Comparison of ENCODE assay signal across 1 cellular context in genomic region chr1:192709544-192709943, GRCh38.
TF ChIP-seq lines count a peak whose summit lies in the region.

No MANE protein-coding gene starts in this region.

TF ChIP-seq in GM23338, 12 proteins besides CTCF, POLR2A, EP300 and RAD21 (continued from another document):
- no peak for TF ChIP-seq REST (IDR thresholded peaks at IDR 0.05; ENCODE audit: unreplicated experiment)
- no peak for TF ChIP-seq ZNF331 (CRISPR knock-in tag; IDR thresholded peaks at IDR 0.05; ENCODE audit: low read depth)
- TF ChIP-seq, protein P1, sequence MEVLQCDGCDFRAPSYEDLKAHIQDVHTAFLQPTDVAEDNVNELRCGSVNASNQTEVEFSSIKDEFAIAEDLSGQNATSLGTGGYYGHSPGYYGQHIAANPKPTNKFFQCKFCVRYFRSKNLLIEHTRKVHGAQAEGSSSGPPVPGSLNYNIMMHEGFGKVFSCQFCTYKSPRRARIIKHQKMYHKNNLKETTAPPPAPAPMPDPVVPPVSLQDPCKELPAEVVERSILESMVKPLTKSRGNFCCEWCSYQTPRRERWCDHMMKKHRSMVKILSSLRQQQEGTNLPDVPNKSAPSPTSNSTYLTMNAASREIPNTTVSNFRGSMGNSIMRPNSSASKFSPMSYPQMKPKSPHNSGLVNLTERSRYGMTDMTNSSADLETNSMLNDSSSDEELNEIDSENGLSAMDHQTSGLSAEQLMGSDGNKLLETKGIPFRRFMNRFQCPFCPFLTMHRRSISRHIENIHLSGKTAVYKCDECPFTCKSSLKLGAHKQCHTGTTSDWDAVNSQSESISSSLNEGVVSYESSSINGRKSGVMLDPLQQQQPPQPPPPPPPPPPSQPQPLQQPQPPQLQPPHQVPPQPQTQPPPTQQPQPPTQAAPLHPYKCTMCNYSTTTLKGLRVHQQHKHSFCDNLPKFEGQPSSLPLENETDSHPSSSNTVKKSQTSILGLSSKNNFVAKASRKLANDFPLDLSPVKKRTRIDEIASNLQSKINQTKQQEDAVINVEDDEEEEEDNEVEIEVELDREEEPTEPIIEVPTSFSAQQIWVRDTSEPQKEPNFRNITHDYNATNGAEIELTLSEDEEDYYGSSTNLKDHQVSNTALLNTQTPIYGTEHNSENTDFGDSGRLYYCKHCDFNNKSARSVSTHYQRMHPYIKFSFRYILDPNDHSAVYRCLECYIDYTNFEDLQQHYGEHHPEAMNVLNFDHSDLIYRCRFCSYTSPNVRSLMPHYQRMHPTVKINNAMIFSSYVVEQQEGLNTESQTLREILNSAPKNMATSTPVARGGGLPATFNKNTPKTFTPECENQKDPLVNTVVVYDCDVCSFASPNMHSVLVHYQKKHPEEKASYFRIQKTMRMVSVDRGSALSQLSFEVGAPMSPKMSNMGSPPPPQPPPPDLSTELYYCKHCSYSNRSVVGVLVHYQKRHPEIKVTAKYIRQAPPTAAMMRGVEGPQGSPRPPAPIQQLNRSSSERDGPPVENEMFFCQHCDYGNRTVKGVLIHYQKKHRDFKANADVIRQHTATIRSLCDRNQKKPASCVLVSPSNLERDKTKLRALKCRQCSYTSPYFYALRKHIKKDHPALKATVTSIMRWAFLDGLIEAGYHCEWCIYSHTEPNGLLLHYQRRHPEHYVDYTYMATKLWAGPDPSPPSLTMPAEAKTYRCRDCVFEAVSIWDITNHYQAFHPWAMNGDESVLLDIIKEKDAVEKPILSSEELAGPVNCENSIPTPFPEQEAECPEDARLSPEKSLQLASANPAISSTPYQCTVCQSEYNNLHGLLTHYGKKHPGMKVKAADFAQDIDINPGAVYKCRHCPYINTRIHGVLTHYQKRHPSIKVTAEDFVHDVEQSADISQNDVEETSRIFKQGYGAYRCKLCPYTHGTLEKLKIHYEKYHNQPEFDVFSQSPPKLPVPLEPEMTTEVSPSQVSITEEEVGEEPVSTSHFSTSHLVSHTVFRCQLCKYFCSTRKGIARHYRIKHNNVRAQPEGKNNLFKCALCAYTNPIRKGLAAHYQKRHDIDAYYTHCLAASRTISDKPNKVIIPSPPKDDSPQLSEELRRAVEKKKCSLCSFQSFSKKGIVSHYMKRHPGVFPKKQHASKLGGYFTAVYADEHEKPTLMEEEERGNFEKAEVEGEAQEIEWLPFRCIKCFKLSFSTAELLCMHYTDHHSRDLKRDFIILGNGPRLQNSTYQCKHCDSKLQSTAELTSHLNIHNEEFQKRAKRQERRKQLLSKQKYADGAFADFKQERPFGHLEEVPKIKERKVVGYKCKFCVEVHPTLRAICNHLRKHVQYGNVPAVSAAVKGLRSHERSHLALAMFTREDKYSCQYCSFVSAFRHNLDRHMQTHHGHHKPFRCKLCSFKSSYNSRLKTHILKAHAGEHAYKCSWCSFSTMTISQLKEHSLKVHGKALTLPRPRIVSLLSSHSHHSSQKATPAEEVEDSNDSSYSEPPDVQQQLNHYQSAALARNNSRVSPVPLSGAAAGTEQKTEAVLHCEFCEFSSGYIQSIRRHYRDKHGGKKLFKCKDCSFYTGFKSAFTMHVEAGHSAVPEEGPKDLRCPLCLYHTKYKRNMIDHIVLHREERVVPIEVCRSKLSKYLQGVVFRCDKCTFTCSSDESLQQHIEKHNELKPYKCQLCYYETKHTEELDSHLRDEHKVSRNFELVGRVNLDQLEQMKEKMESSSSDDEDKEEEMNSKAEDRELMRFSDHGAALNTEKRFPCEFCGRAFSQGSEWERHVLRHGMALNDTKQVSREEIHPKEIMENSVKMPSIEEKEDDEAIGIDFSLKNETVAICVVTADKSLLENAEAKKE (CRISPR knock-in tag; IDR thresholded peaks at IDR 0.05): no peak
- TF ChIP-seq NANOG (IDR thresholded peaks at IDR 0.05; ENCODE audit: borderline replicate concordance): no peak
